ENCODE assay signal across 7 cellular contexts in the genomic region with DNA sequence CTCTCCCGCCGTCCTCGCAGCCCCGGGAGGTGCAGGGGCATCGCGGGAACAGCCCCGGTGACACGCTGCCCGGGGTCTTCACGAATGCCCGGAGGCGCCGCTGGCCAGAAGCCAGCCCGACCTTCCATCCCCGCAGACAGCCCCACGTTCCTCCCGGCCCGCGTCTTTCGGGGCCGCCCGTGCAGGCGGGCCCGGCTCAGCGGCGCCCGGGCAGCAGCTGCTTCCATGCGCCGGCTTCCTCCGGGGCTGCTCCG.
DNase-seq lines count a peak whose midpoint lies in the region; ATAC-seq lines count a peak whose summit lies in the region.

No MANE protein-coding gene starts in this region.

- H3K4me1 ChIP-seq in mucosa of rectum (ENCODE audit: control insufficient read depth in 2 of 2, insufficient read depth in 2 of 2, low read length in 2 of 2) = peaks cover 35 to 39% of the 10 kb centered on the region in 2 donors

- DNase-seq in caudate nucleus (lab: John Stamatoyannopoulos, UW) = no peak
- no peak for DNase-seq in Kasumi-1 (lab: John Stamatoyannopoulos, UW)
- no peak for DNase-seq in NOMO-1 (lab: John Stamatoyannopoulos, UW; ENCODE audit: unreplicated experiment in 2 of 2)
- no peak for DNase-seq in stimulated activated CD4-positive, alpha-beta T cell treated with anti-CD3 and anti-CD28 coated beads, Interleukin-15, amount 100 ng/mL, for 24 hours

- ATAC-seq in GM21381 (IDR thresholded peaks at IDR 0.05; ENCODE audit: unreplicated experiment) (peak; percentile 2), HG03469 (IDR thresholded peaks at IDR 0.05; ENCODE audit: unreplicated experiment) (peak; percentile 0)

- no peaks in the 10 kb centered on the region for H3K9me3 ChIP-seq in mucosa of rectum (ENCODE audit: control insufficient read depth in 2 of 2, low read length in 2 of 2)

- H3K9ac ChIP-seq in mucosa of rectum (ENCODE audit: low read depth in 1 of 2, low read length in 2 of 2) = peak overlapping the region; percentile 79 to 85

- no peaks in the 10 kb centered on the region for H3K27me3 ChIP-seq in mucosa of rectum (ENCODE audit: control insufficient read depth in 2 of 2, insufficient read depth in 2 of 2, low read length in 2 of 2)

- H3K27ac ChIP-seq in caudate nucleus (ENCODE audit: low read depth, low read length) (peak overlapping the region; percentile 88), mucosa of rectum (ENCODE audit: low read depth in 2 of 2, low read length in 2 of 2) (peak overlapping the region; percentile 94 to 95)

- H3K36me3 ChIP-seq in mucosa of rectum (ENCODE audit: control insufficient read depth in 2 of 2, insufficient read depth in 2 of 2, low read length in 2 of 2) = no peaks in the 10 kb centered on the region

- peak overlapping the region; percentile 69 to 77 for H3K4me3 ChIP-seq in mucosa of rectum (ENCODE audit: low read length in 2 of 2)
